ENCODE assay signal across 1 cellular context in genomic region chr14:100203962-100204834, GRCh38.
TF ChIP-seq lines count a peak whose summit lies in the region.

No MANE protein-coding gene starts in this region.

TF ChIP-seq in HepG2, 621 proteins besides CTCF, POLR2A, EP300 and RAD21 (continued from another document and continues in another):
- TF ChIP-seq, protein P1, sequence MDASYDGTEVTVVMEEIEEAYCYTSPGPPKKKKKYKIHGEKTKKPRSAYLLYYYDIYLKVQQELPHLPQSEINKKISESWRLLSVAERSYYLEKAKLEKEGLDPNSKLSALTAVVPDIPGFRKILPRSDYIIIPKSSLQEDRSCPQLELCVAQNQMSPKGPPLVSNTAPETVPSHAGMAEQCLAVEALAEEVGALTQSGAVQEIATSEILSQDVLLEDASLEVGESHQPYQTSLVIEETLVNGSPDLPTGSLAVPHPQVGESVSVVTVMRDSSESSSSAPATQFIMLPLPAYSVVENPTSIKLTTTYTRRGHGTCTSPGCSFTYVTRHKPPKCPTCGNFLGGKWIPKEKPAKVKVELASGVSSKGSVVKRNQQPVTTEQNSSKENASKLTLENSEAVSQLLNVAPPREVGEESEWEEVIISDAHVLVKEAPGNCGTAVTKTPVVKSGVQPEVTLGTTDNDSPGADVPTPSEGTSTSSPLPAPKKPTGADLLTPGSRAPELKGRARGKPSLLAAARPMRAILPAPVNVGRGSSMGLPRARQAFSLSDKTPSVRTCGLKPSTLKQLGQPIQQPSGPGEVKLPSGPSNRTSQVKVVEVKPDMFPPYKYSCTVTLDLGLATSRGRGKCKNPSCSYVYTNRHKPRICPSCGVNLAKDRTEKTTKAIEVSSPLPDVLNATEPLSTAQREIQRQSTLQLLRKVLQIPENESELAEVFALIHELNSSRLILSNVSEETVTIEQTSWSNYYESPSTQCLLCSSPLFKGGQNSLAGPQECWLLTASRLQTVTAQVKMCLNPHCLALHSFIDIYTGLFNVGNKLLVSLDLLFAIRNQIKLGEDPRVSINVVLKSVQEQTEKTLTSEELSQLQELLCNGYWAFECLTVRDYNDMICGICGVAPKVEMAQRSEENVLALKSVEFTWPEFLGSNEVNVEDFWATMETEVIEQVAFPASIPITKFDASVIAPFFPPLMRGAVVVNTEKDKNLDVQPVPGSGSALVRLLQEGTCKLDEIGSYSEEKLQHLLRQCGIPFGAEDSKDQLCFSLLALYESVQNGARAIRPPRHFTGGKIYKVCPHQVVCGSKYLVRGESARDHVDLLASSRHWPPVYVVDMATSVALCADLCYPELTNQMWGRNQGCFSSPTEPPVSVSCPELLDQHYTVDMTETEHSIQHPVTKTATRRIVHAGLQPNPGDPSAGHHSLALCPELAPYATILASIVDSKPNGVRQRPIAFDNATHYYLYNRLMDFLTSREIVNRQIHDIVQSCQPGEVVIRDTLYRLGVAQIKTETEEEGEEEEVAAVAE (CRISPR knock-in tag; IDR thresholded peaks at IDR 0.05; ENCODE audit: borderline replicate concordance), result no peak
- TF ChIP-seq RFX3 (CRISPR knock-in tag; IDR thresholded peaks at IDR 0.05) (no peak), CBX2 (IDR thresholded peaks at IDR 0.05; ENCODE audit: low read depth, low read length) (no peak), CBX2 (CRISPR knock-in tag; IDR thresholded peaks at IDR 0.05; ENCODE audit: low read depth) (no peak), TCF12 (IDR thresholded peaks at IDR 0.05) (no peak), TCF12 (CRISPR knock-in tag; IDR thresholded peaks at IDR 0.05) (peak; percentile 69; the same call in 1 of the 2 replicates), ZNF232 (CRISPR knock-in tag; IDR thresholded peaks at IDR 0.05; ENCODE audit: borderline replicate concordance) (0 out of 2 replicates have a peak, but pooled peaks have one; percentile 36), ZNF564 (CRISPR knock-in tag; IDR thresholded peaks at IDR 0.05) (no peak), ZNF605 (CRISPR knock-in tag; IDR thresholded peaks at IDR 0.05) (no peak), PCBP1 (IDR thresholded peaks at IDR 0.05; ENCODE audit: borderline replicate concordance, low read depth, low read length) (no peak), RCOR2 (CRISPR knock-in tag; IDR thresholded peaks at IDR 0.05) (peak; percentile 78), MAZ (IDR thresholded peaks at IDR 0.05; ENCODE audit: borderline replicate concordance, low read depth, low read length) (no peak), MAZ (CRISPR knock-in tag; IDR thresholded peaks at IDR 0.05; ENCODE audit: low read depth) (no peak), SRSF4 (IDR thresholded peaks at IDR 0.05; ENCODE audit: low read depth, low read length, poor library complexity, severe bottlenecking) (no peak), ZMYM2 (CRISPR knock-in tag; IDR thresholded peaks at IDR 0.05) (peak; percentile 66; the same call in 1 of the 2 replicates), PTBP1 (IDR thresholded peaks at IDR 0.05; ENCODE audit: low read depth, low read length, poor library complexity, severe bottlenecking) (no peak), GTF2F1 (IDR thresholded peaks at IDR 0.05; ENCODE audit: low read length) (no peak), ZUFSP (CRISPR knock-in tag; IDR thresholded peaks at IDR 0.05; ENCODE audit: borderline replicate concordance) (no peak), YY1 (IDR thresholded peaks at IDR 0.05; ENCODE audit: insufficient read depth, insufficient replicate concordance, low read depth, low read length) (no peak), MIER2 (CRISPR knock-in tag; IDR thresholded peaks at IDR 0.05) (0 out of 2 replicates have a peak, but pooled peaks have one; percentile 36), FIP1L1 (IDR thresholded peaks at IDR 0.05; ENCODE audit: borderline replicate concordance, insufficient read depth, low read depth, low read length) (no peak), HMG20B (CRISPR knock-in tag; conservative IDR thresholded peaks at IDR 0.05) (peak; percentile 81; the same call in 1 of the 2 replicates), ZNF580 (CRISPR knock-in tag; IDR thresholded peaks at IDR 0.05; ENCODE audit: borderline replicate concordance, low read depth) (peak; percentile 21; the same call in 1 of the 2 replicates), HMGA1 (CRISPR knock-in tag; conservative IDR thresholded peaks at IDR 0.05) (no peak), MXD4 (CRISPR knock-in tag; IDR thresholded peaks at IDR 0.05) (no peak), ZNF780A (CRISPR knock-in tag; IDR thresholded peaks at IDR 0.05) (no peak), NR2C2 (CRISPR knock-in tag; IDR thresholded peaks at IDR 0.05; ENCODE audit: borderline replicate concordance) (peak; percentile 80), ZMAT3 (CRISPR knock-in tag; conservative IDR thresholded peaks at IDR 0.05) (no peak), KAT7 (CRISPR knock-in tag; IDR thresholded peaks at IDR 0.05; ENCODE audit: borderline replicate concordance) (no peak), EEA1 (CRISPR knock-in tag; IDR thresholded peaks at IDR 0.05; ENCODE audit: borderline replicate concordance) (no peak), PLRG1 (conservative IDR thresholded peaks at IDR 0.05) (no peak), JARID2 (CRISPR knock-in tag; IDR thresholded peaks at IDR 0.05; ENCODE audit: insufficient replicate concordance) (no peak), ARNT (IDR thresholded peaks at IDR 0.05) (no peak), ZNF552 (CRISPR knock-in tag; IDR thresholded peaks at IDR 0.05; ENCODE audit: borderline replicate concordance) (no peak), NBN (conservative IDR thresholded peaks at IDR 0.05) (no peak), ZNF18 (CRISPR knock-in tag; IDR thresholded peaks at IDR 0.05; ENCODE audit: insufficient replicate concordance) (peak; percentile 91), ONECUT2 (CRISPR knock-in tag; IDR thresholded peaks at IDR 0.05) (no peak)
- TF ChIP-seq, protein P2, sequence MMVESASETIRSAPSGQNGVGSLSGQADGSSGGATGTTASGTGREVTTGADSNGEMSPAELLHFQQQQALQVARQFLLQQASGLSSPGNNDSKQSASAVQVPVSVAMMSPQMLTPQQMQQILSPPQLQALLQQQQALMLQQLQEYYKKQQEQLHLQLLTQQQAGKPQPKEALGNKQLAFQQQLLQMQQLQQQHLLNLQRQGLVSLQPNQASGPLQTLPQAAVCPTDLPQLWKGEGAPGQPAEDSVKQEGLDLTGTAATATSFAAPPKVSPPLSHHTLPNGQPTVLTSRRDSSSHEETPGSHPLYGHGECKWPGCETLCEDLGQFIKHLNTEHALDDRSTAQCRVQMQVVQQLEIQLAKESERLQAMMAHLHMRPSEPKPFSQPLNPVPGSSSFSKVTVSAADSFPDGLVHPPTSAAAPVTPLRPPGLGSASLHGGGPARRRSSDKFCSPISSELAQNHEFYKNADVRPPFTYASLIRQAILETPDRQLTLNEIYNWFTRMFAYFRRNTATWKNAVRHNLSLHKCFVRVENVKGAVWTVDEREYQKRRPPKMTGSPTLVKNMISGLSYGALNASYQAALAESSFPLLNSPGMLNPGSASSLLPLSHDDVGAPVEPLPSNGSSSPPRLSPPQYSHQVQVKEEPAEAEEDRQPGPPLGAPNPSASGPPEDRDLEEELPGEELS (CRISPR knock-in tag; IDR thresholded peaks at IDR 0.05), result peak; percentile 94
- TF ChIP-seq, protein P3, sequence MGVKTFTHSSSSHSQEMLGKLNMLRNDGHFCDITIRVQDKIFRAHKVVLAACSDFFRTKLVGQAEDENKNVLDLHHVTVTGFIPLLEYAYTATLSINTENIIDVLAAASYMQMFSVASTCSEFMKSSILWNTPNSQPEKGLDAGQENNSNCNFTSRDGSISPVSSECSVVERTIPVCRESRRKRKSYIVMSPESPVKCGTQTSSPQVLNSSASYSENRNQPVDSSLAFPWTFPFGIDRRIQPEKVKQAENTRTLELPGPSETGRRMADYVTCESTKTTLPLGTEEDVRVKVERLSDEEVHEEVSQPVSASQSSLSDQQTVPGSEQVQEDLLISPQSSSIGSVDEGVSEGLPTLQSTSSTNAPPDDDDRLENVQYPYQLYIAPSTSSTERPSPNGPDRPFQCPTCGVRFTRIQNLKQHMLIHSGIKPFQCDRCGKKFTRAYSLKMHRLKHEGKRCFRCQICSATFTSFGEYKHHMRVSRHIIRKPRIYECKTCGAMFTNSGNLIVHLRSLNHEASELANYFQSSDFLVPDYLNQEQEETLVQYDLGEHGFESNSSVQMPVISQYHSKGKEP (CRISPR knock-in tag; IDR thresholded peaks at IDR 0.05), result no peak
- TF ChIP-seq, protein P4, sequence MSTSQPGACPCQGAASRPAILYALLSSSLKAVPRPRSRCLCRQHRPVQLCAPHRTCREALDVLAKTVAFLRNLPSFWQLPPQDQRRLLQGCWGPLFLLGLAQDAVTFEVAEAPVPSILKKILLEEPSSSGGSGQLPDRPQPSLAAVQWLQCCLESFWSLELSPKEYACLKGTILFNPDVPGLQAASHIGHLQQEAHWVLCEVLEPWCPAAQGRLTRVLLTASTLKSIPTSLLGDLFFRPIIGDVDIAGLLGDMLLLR (CRISPR knock-in tag; IDR thresholded peaks at IDR 0.05), result no peak
- TF ChIP-seq, protein P5, sequence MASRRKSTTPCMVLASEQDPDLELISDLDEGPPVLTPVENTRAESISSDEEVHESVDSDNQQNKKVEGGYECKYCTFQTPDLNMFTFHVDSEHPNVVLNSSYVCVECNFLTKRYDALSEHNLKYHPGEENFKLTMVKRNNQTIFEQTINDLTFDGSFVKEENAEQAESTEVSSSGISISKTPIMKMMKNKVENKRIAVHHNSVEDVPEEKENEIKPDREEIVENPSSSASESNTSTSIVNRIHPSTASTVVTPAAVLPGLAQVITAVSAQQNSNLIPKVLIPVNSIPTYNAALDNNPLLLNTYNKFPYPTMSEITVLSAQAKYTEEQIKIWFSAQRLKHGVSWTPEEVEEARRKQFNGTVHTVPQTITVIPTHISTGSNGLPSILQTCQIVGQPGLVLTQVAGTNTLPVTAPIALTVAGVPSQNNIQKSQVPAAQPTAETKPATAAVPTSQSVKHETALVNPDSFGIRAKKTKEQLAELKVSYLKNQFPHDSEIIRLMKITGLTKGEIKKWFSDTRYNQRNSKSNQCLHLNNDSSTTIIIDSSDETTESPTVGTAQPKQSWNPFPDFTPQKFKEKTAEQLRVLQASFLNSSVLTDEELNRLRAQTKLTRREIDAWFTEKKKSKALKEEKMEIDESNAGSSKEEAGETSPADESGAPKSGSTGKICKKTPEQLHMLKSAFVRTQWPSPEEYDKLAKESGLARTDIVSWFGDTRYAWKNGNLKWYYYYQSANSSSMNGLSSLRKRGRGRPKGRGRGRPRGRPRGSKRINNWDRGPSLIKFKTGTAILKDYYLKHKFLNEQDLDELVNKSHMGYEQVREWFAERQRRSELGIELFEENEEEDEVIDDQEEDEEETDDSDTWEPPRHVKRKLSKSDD (CRISPR knock-in tag; IDR thresholded peaks at IDR 0.05; ENCODE audit: low read depth), result peak; percentile 43; the same call in 1 of the 2 replicates
- TF ChIP-seq, protein P6, sequence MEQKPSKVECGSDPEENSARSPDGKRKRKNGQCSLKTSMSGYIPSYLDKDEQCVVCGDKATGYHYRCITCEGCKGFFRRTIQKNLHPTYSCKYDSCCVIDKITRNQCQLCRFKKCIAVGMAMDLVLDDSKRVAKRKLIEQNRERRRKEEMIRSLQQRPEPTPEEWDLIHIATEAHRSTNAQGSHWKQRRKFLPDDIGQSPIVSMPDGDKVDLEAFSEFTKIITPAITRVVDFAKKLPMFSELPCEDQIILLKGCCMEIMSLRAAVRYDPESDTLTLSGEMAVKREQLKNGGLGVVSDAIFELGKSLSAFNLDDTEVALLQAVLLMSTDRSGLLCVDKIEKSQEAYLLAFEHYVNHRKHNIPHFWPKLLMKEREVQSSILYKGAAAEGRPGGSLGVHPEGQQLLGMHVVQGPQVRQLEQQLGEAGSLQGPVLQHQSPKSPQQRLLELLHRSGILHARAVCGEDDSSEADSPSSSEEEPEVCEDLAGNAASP (CRISPR knock-in tag; IDR thresholded peaks at IDR 0.05; ENCODE audit: borderline replicate concordance), result peak; percentile 83
- TF ChIP-seq, protein P7, sequence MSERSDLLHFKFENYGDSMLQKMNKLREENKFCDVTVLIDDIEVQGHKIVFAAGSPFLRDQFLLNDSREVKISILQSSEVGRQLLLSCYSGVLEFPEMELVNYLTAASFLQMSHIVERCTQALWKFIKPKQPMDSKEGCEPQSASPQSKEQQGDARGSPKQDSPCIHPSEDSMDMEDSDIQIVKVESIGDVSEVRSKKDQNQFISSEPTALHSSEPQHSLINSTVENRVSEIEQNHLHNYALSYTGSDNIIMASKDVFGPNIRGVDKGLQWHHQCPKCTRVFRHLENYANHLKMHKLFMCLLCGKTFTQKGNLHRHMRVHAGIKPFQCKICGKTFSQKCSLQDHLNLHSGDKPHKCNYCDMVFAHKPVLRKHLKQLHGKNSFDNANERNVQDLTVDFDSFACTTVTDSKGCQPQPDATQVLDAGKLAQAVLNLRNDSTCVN (CRISPR knock-in tag; IDR thresholded peaks at IDR 0.05; ENCODE audit: borderline replicate concordance), result no peak
- TF ChIP-seq, protein P8, sequence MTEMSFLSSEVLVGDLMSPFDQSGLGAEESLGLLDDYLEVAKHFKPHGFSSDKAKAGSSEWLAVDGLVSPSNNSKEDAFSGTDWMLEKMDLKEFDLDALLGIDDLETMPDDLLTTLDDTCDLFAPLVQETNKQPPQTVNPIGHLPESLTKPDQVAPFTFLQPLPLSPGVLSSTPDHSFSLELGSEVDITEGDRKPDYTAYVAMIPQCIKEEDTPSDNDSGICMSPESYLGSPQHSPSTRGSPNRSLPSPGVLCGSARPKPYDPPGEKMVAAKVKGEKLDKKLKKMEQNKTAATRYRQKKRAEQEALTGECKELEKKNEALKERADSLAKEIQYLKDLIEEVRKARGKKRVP (CRISPR knock-in tag; IDR thresholded peaks at IDR 0.05), result peak in 1 of 2 experiments; percentile 77; a peak in 1 of 4 replicates
